2 cellular contexts compared by ENCODE assay signal in the genomic region with DNA sequence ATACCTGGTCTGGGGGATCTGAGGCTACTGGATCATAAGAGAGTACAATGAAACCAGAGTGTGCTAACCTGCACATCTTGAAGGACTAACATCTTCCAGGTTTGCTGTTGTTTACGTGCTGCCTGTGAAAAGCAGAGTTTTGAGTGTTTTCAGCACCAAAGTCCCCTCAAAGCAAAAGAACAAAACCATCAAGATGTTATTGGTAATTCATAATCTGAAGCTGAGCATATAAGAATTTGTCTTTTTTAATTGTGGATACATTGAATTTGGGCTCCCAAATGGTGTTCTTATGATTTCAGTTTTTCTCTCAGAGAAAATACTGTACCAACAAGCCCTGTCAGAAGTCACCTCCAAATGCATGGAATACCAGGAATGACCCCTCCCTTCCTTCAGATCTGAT.
TF ChIP-seq lines count a peak whose summit lies in the region.

No MANE protein-coding gene starts in this region.

TF ChIP-seq in A549, 52 proteins besides CTCF, POLR2A, EP300 and RAD21 (continued from another document):
- TF ChIP-seq, protein P1, sequence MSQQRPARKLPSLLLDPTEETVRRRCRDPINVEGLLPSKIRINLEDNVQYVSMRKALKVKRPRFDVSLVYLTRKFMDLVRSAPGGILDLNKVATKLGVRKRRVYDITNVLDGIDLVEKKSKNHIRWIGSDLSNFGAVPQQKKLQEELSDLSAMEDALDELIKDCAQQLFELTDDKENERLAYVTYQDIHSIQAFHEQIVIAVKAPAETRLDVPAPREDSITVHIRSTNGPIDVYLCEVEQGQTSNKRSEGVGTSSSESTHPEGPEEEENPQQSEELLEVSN (IDR thresholded peaks at IDR 0.05; ENCODE audit: borderline replicate concordance, low read depth), result no peak
- TF ChIP-seq, protein P2, sequence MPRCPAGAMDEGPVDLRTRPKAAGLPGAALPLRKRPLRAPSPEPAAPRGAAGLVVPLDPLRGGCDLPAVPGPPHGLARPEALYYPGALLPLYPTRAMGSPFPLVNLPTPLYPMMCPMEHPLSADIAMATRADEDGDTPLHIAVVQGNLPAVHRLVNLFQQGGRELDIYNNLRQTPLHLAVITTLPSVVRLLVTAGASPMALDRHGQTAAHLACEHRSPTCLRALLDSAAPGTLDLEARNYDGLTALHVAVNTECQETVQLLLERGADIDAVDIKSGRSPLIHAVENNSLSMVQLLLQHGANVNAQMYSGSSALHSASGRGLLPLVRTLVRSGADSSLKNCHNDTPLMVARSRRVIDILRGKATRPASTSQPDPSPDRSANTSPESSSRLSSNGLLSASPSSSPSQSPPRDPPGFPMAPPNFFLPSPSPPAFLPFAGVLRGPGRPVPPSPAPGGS (IDR thresholded peaks at IDR 0.05), result no peak
- TF ChIP-seq MAFK (IDR thresholded peaks at IDR 0.05; ENCODE audit: partially characterized antibody) (no peak), ESRRA (IDR thresholded peaks at IDR 0.05; ENCODE audit: borderline replicate concordance, low read length) (no peak), SREBF2 (IDR thresholded peaks at IDR 0.05) (no peak), CBX8 (IDR thresholded peaks at IDR 0.05) (no peak)
- TF ChIP-seq, protein P3, sequence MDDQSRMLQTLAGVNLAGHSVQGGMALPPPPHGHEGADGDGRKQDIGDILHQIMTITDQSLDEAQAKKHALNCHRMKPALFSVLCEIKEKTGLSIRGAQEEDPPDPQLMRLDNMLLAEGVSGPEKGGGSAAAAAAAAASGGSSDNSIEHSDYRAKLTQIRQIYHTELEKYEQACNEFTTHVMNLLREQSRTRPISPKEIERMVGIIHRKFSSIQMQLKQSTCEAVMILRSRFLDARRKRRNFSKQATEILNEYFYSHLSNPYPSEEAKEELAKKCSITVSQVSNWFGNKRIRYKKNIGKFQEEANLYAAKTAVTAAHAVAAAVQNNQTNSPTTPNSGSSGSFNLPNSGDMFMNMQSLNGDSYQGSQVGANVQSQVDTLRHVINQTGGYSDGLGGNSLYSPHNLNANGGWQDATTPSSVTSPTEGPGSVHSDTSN (IDR thresholded peaks at IDR 0.05), result no peak

TF ChIP-seq in GM23338, 12 proteins besides CTCF, POLR2A, EP300 and RAD21 (continued from another document):
- TF ChIP-seq, protein P4, sequence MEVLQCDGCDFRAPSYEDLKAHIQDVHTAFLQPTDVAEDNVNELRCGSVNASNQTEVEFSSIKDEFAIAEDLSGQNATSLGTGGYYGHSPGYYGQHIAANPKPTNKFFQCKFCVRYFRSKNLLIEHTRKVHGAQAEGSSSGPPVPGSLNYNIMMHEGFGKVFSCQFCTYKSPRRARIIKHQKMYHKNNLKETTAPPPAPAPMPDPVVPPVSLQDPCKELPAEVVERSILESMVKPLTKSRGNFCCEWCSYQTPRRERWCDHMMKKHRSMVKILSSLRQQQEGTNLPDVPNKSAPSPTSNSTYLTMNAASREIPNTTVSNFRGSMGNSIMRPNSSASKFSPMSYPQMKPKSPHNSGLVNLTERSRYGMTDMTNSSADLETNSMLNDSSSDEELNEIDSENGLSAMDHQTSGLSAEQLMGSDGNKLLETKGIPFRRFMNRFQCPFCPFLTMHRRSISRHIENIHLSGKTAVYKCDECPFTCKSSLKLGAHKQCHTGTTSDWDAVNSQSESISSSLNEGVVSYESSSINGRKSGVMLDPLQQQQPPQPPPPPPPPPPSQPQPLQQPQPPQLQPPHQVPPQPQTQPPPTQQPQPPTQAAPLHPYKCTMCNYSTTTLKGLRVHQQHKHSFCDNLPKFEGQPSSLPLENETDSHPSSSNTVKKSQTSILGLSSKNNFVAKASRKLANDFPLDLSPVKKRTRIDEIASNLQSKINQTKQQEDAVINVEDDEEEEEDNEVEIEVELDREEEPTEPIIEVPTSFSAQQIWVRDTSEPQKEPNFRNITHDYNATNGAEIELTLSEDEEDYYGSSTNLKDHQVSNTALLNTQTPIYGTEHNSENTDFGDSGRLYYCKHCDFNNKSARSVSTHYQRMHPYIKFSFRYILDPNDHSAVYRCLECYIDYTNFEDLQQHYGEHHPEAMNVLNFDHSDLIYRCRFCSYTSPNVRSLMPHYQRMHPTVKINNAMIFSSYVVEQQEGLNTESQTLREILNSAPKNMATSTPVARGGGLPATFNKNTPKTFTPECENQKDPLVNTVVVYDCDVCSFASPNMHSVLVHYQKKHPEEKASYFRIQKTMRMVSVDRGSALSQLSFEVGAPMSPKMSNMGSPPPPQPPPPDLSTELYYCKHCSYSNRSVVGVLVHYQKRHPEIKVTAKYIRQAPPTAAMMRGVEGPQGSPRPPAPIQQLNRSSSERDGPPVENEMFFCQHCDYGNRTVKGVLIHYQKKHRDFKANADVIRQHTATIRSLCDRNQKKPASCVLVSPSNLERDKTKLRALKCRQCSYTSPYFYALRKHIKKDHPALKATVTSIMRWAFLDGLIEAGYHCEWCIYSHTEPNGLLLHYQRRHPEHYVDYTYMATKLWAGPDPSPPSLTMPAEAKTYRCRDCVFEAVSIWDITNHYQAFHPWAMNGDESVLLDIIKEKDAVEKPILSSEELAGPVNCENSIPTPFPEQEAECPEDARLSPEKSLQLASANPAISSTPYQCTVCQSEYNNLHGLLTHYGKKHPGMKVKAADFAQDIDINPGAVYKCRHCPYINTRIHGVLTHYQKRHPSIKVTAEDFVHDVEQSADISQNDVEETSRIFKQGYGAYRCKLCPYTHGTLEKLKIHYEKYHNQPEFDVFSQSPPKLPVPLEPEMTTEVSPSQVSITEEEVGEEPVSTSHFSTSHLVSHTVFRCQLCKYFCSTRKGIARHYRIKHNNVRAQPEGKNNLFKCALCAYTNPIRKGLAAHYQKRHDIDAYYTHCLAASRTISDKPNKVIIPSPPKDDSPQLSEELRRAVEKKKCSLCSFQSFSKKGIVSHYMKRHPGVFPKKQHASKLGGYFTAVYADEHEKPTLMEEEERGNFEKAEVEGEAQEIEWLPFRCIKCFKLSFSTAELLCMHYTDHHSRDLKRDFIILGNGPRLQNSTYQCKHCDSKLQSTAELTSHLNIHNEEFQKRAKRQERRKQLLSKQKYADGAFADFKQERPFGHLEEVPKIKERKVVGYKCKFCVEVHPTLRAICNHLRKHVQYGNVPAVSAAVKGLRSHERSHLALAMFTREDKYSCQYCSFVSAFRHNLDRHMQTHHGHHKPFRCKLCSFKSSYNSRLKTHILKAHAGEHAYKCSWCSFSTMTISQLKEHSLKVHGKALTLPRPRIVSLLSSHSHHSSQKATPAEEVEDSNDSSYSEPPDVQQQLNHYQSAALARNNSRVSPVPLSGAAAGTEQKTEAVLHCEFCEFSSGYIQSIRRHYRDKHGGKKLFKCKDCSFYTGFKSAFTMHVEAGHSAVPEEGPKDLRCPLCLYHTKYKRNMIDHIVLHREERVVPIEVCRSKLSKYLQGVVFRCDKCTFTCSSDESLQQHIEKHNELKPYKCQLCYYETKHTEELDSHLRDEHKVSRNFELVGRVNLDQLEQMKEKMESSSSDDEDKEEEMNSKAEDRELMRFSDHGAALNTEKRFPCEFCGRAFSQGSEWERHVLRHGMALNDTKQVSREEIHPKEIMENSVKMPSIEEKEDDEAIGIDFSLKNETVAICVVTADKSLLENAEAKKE (CRISPR knock-in tag; IDR thresholded peaks at IDR 0.05), result no peak
- TF ChIP-seq EZH2phosphoT487 (IDR thresholded peaks at IDR 0.05; ENCODE audit: unreplicated experiment) (no peak), NANOG (IDR thresholded peaks at IDR 0.05; ENCODE audit: borderline replicate concordance) (no peak), ZNF331 (CRISPR knock-in tag; IDR thresholded peaks at IDR 0.05; ENCODE audit: low read depth) (no peak)
